ENCODE assay signal across 9 cellular contexts in the genomic region with DNA sequence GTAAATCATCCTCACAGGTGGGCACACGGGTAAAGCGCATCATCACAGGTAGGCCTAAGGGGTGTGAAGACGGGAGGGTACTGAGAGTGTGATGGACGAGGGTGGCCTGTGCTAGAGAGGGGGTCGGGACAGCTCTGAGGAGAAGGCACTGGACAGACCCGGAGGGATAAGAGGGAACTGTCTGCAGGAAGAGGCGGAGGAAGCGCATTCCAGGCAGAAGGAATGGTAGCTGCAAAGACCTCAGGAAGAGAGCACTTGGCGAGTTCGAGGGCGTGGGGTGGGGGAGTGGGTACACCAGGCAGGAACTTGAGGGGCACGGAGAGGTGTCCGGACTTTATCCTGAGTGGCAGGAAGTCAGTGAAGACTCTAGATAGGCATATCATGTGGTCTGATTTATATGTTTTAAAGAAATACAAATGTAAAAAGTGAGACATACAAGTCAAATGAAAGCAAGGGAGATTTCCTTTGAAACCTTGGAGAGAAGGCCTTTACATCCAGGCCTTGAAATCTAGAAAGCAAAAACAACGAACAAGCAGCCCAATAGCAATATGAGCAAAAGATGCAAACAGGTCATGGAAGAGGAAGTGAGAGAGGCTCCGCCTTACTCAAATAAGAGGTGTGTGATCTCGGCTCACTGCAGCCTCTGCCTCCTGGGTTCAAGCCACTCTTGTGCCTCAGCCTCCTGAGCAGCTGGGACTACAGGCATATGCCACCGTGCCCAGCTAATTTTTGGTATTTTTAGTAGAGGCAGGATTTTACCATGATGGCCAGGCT. TPM values are rescaled to one million over a fixed set of nuclear protein-coding genes. Genes with fewer than 3 reads are reported as not detected.
DNase-seq lines count a peak whose midpoint lies in the region; ATAC-seq, FAIRE-seq and TF ChIP-seq lines count a peak whose summit lies in the region.
"Had no signal": no experiment of that assay in that cellular context is flagged by ENCODE, and none has a peak within 500 bp of the region (broad histone marks: within the 10 kb centered on the region; RNA-seq: fewer than 3 reads in every experiment).

No MANE protein-coding gene starts in this region.

- no peak for TF ChIP-seq POLR2A in adrenal gland (IDR thresholded peaks at IDR 0.05)

- peaks cover 24% of the 10 kb centered on the region for H3K4me1 Mint-ChIP-seq in activated T-cell treated with anti-CD3 and anti-CD28 coated beads, Interleukin-2, amount 50 U/mL, for 72 hours (ENCODE audit: low read depth)
- peaks cover 24% of the 10 kb centered on the region for H3K4me1 Mint-ChIP-seq in activated T-cell treated with anti-CD3 and anti-CD28 coated beads, Interleukin-2, amount 50 U/mL, for 4 hours (ENCODE audit: low read depth)
- H3K4me1 Mint-ChIP-seq in T-helper 2 cell treated with Interferon-gamma antibody and Interleukin-4, amounts not matched to agents 5 μg/mL and 100 μg/mL, for 36 hours (ENCODE audit: low read depth) = peaks cover 19% of the 10 kb centered on the region
- peaks cover 23% of the 10 kb centered on the region for H3K4me1 Mint-ChIP-seq in Calu3 (ENCODE audit: low read depth, unreplicated experiment)

- no peaks in the 10 kb centered on the region for H3K27me3 ChIP-seq in small intestine (ENCODE audit: control insufficient read depth in 2 of 2, insufficient read depth in 2 of 2, low read length in 2 of 2)
- no peaks in the 10 kb centered on the region for H3K27me3 ChIP-seq in adrenal gland

- no peak overlapping the region for H3K4me3 ChIP-seq in small intestine (ENCODE audit: low read depth in 1 of 2, low read length in 2 of 2)
- no peak overlapping the region for H3K4me3 ChIP-seq in adrenal gland

- FAIRE-seq in small intestine (lab: Jason Lieb, UNC) = no peak

- WGBS in small intestine, 3 donors = 54 to 60% (median 58%) methylated on average over 17 of the region's 17 CpGs
- WGBS in adrenal gland, 4 donors = 77 to 79% (median 78%) methylated on average over 16 to 17 of the region's 17 CpGs

- DNase-seq in activated T-cell treated with anti-CD3 and anti-CD28 coated beads, Interleukin-2, amount 50 U/mL, for 72 hours = no peak
- no peak for DNase-seq in activated T-cell treated with anti-CD3 and anti-CD28 coated beads, Interleukin-2, amount 50 U/mL, for 4 hours
- no peak for DNase-seq in T-helper 2 cell treated with Interferon-gamma antibody and Interleukin-4, amounts not matched to agents 5 μg/mL and 100 μg/mL, for 36 hours (ENCODE audit: low spot score)
- peak; percentile 38 for DNase-seq in small intestine
- DNase-seq in adrenal gland = no peak
- no peak for DNase-seq in NCI-H1436 (lab: John Stamatoyannopoulos, UW)
- no peak for DNase-seq in Calu3
- DNase-seq: substantia nigra had no signal

- peak overlapping the region; percentile 69 for H3K27ac Mint-ChIP-seq in activated T-cell treated with anti-CD3 and anti-CD28 coated beads, Interleukin-2, amount 50 U/mL, for 72 hours
- H3K27ac Mint-ChIP-seq in T-helper 2 cell treated with Interferon-gamma antibody and Interleukin-4, amounts not matched to agents 5 μg/mL and 100 μg/mL, for 36 hours = peak overlapping the region; percentile 78
- H3K27ac Mint-ChIP-seq in Calu3 (ENCODE audit: unreplicated experiment) = no peak overlapping the region

- TF ChIP-seq CTCF in adrenal gland (IDR thresholded peaks at IDR 0.05) (no peak), Calu3 (IDR thresholded peaks at IDR 0.05; ENCODE audit: unreplicated experiment) (no peak)

- H3K4me1 ChIP-seq in small intestine (ENCODE audit: control insufficient read depth in 2 of 2, insufficient read depth in 1 of 2, low read depth in 1 of 2, low read length in 1 of 2) (peaks cover 0 to 3% of the 10 kb centered on the region in 2 donors), adrenal gland (replicated peaks in 1 of 2) (peaks cover 22 to 47% of the 10 kb centered on the region in 2 donors)

- ATAC-seq in activated T-cell treated with anti-CD3 and anti-CD28 coated beads, Interleukin-2, amount 50 U/mL, for 72 hours (replicated peaks in 1 of 2) = no peak
- ATAC-seq in activated T-cell treated with anti-CD3 and anti-CD28 coated beads, Interleukin-2, amount 50 U/mL, for 4 hours = no peak
- ATAC-seq in HG03103 (IDR thresholded peaks at IDR 0.05; ENCODE audit: low read depth, unreplicated experiment) = peak; percentile 38

- peak overlapping the region; percentile 36 to 76 for H3K4me3 Mint-ChIP-seq in activated T-cell treated with anti-CD3 and anti-CD28 coated beads, Interleukin-2, amount 50 U/mL, for 72 hours
- H3K4me3 Mint-ChIP-seq in activated T-cell treated with anti-CD3 and anti-CD28 coated beads, Interleukin-2, amount 50 U/mL, for 4 hours = no peak overlapping the region
- peak overlapping the region; percentile 62 for H3K4me3 Mint-ChIP-seq in T-helper 2 cell treated with Interferon-gamma antibody and Interleukin-4, amounts not matched to agents 5 μg/mL and 100 μg/mL, for 36 hours
- H3K4me3 Mint-ChIP-seq in Calu3 (ENCODE audit: low read depth, unreplicated experiment) = no peak overlapping the region

- intact Hi-C loops in adrenal gland (cut with DNase I) = no loop called here
- intact Hi-C loops in Calu3 (cut with micrococcal nuclease; ENCODE audit: unreplicated experiment) = no loop called here

- no TSS peak for BruUV-seq in Calu3 (replicated peaks; lab: Mats Ljungman, UMichigan)

- no peaks in the 10 kb centered on the region for H3K9me3 Mint-ChIP-seq in activated T-cell treated with anti-CD3 and anti-CD28 coated beads, Interleukin-2, amount 50 U/mL, for 72 hours
- no peaks in the 10 kb centered on the region for H3K9me3 Mint-ChIP-seq in activated T-cell treated with anti-CD3 and anti-CD28 coated beads, Interleukin-2, amount 50 U/mL, for 4 hours
- peaks cover 3% of the 10 kb centered on the region for H3K9me3 Mint-ChIP-seq in T-helper 2 cell treated with Interferon-gamma antibody and Interleukin-4, amounts not matched to agents 5 μg/mL and 100 μg/mL, for 36 hours
- no peaks in the 10 kb centered on the region for H3K9me3 Mint-ChIP-seq in Calu3 (ENCODE audit: low read depth, unreplicated experiment)

- H3K36me3 ChIP-seq in small intestine (ENCODE audit: control insufficient read depth in 2 of 2, insufficient read depth in 2 of 2, low read length in 2 of 2) = no peaks in the 10 kb centered on the region
- no peaks in the 10 kb centered on the region for H3K36me3 ChIP-seq in adrenal gland (replicated peaks in 1 of 2)

- H3K9me3 ChIP-seq in small intestine (ENCODE audit: control insufficient read depth, low read depth) (no peaks in the 10 kb centered on the region), adrenal gland (replicated peaks in 1 of 3) (no peaks in the 10 kb centered on the region)

- H3K27ac ChIP-seq in small intestine (ENCODE audit: low read depth in 1 of 2, low read length in 1 of 2) = peak overlapping the region in 1 of 2 donors; percentile 5
- no peak overlapping the region for H3K27ac ChIP-seq in adrenal gland

- peaks cover 0 to 1% of the 10 kb centered on the region in 2 donors for H3K36me3 Mint-ChIP-seq in activated T-cell treated with anti-CD3 and anti-CD28 coated beads, Interleukin-2, amount 50 U/mL, for 72 hours (ENCODE audit: insufficient read depth in 2 of 2)
- no peaks in the 10 kb centered on the region for H3K36me3 Mint-ChIP-seq in activated T-cell treated with anti-CD3 and anti-CD28 coated beads, Interleukin-2, amount 50 U/mL, for 4 hours (ENCODE audit: insufficient read depth)
- H3K36me3 Mint-ChIP-seq in T-helper 2 cell treated with Interferon-gamma antibody and Interleukin-4, amounts not matched to agents 5 μg/mL and 100 μg/mL, for 36 hours (ENCODE audit: low read depth) = peaks cover 3% of the 10 kb centered on the region
- peaks cover 12% of the 10 kb centered on the region for H3K36me3 Mint-ChIP-seq in Calu3 (ENCODE audit: insufficient read depth, unreplicated experiment)

- CTCF ChIA-PET in Calu3 (lab: Charles Lee) = no interaction called here

- no peaks in the 10 kb centered on the region for H3K27me3 Mint-ChIP-seq in activated T-cell treated with anti-CD3 and anti-CD28 coated beads, Interleukin-2, amount 50 U/mL, for 72 hours (ENCODE audit: low read depth)
- H3K27me3 Mint-ChIP-seq in activated T-cell treated with anti-CD3 and anti-CD28 coated beads, Interleukin-2, amount 50 U/mL, for 4 hours (ENCODE audit: low read depth) = no peaks in the 10 kb centered on the region
- no peaks in the 10 kb centered on the region for H3K27me3 Mint-ChIP-seq in T-helper 2 cell treated with Interferon-gamma antibody and Interleukin-4, amounts not matched to agents 5 μg/mL and 100 μg/mL, for 36 hours (ENCODE audit: low read depth)
- H3K27me3 Mint-ChIP-seq in Calu3 (ENCODE audit: unreplicated experiment) = no peaks in the 10 kb centered on the region

RNA-seq across cellular contexts. Expression of a gene that starts 3.6 kb away (rescaled TPM):
- 10 to 100 TPM in 1 of 2 donors, 1 to 10 TPM in 1; 8.7 to 13.5 TPM for total RNA-seq in activated T-cell treated with anti-CD3 and anti-CD28 coated beads, Interleukin-2, amount 50 U/mL, for 72 hours
- 1 to 10 TPM; 2.5 to 3.3 (median 3.2) TPM for total RNA-seq in activated T-cell treated with anti-CD3 and anti-CD28 coated beads, Interleukin-2, amount 50 U/mL, for 4 hours
- polyA plus RNA-seq in small intestine (10 to 100 TPM; 17.2 to 36.5 (median 33.5) TPM), adrenal gland (10 to 100 TPM; 21.9 to 45.8 (median 41.2) TPM)
- total RNA-seq in adrenal gland (10 to 100 TPM; 33.3 to 70.1 (median 45.7) TPM), Calu3 (2022) (12.0 and 14.5 TPM in 2 replicates)

RNA-seq across cellular contexts. Expression of a gene that starts 15.4 kb away (rescaled TPM):
- not detected for total RNA-seq in activated T-cell treated with anti-CD3 and anti-CD28 coated beads, Interleukin-2, amount 50 U/mL, for 72 hours
- not detected for total RNA-seq in activated T-cell treated with anti-CD3 and anti-CD28 coated beads, Interleukin-2, amount 50 U/mL, for 4 hours
- polyA plus RNA-seq in small intestine = under 1 TPM in 1 of 3 donors, not detected in 2; 0.06 TPM
- not detected for total RNA-seq in adrenal gland
- polyA plus RNA-seq in adrenal gland = not detected
- total RNA-seq in Calu3 (2022) = not detected in 2 replicates

RNA-seq across cellular contexts. Expression of a gene that starts 46.5 kb away (rescaled TPM):
- 10 to 100 TPM; 29.5 to 34.3 TPM for total RNA-seq in activated T-cell treated with anti-CD3 and anti-CD28 coated beads, Interleukin-2, amount 50 U/mL, for 72 hours
- total RNA-seq in activated T-cell treated with anti-CD3 and anti-CD28 coated beads, Interleukin-2, amount 50 U/mL, for 4 hours = 10 to 100 TPM; 42.9 to 50.5 (median 46.8) TPM
- polyA plus RNA-seq in small intestine = 1,000 to 10,000 TPM in 1 of 3 donors, 100 to 1,000 TPM in 2; 247 to 1,393 (median 653) TPM
- 100 to 1,000 TPM; 134 to 244 (median 180) TPM for total RNA-seq in adrenal gland
- 100 to 1,000 TPM in 1 of 3 donors, 10 to 100 TPM in 2; 39.7 to 203 (median 48.9) TPM for polyA plus RNA-seq in adrenal gland
- total RNA-seq in Calu3 (2022) = 47.2 and 53.0 TPM in 2 replicates

Comparison
In these comparisons a context has a peak if more than half of its experiments do, and no peak if none do; other contexts are left out.
1. H3K4me3 Mint-ChIP-seq: peak in activated T-cell treated with anti-CD3 and anti-CD28 coated beads, Interleukin-2, amount 50 U/mL, for 72 hours (2 of 2) and T-helper 2 cell treated with Interferon-gamma antibody and Interleukin-4, amounts not matched to agents 5 μg/mL and 100 μg/mL, for 36 hours (single experiment); none in activated T-cell treated with anti-CD3 and anti-CD28 coated beads, Interleukin-2, amount 50 U/mL, for 4 hours (single experiment) and Calu3 (single experiment).